Comparison of ENCODE assay signal across 13 cellular contexts in genomic region chr5:548256-548655, GRCh38. TPM values are rescaled to one million over a fixed set of nuclear protein-coding genes. Genes with fewer than 3 reads are reported as not detected.
DNase-seq lines count a peak whose midpoint lies in the region; ATAC-seq and TF ChIP-seq lines count a peak whose summit lies in the region.
"Had no signal": no experiment of that assay in that cellular context is flagged by ENCODE, and none has a peak within 500 bp of the region (broad histone marks: within the 10 kb centered on the region; RNA-seq: fewer than 3 reads in every experiment).

No MANE protein-coding gene starts in this region.

- no peak overlapping the region for H3K4me3 ChIP-seq in AG10803 (ENCODE audit: low read length)

- peaks cover 36% of the 10 kb centered on the region for H3K4me1 Mint-ChIP-seq in dendritic cell treated with granulocyte-macrophage colony-stimulating factor and Interleukin-4, amounts not matched to agents 40 ng/mL and 50 ng/mL, for 4 days (ENCODE audit: low read depth)
- H3K4me1 Mint-ChIP-seq in natural killer cell treated with Interleukin-12 subunit alpha and Interleukin-12 subunit beta and Interleukin-15 and Interleukin-18, amount 100 ng/mL, for 72 hours (ENCODE audit: low read depth in 2 of 2), result peaks cover 2 to 6% of the 10 kb centered on the region in 2 donors

- H3K27me3 Mint-ChIP-seq in dendritic cell treated with granulocyte-macrophage colony-stimulating factor and Interleukin-4, amounts not matched to agents 40 ng/mL and 50 ng/mL, for 4 days, result peaks cover 74% of the 10 kb centered on the region
- peaks cover 22 to 32% of the 10 kb centered on the region in 2 donors for H3K27me3 Mint-ChIP-seq in natural killer cell treated with Interleukin-12 subunit alpha and Interleukin-12 subunit beta and Interleukin-15 and Interleukin-18, amount 100 ng/mL, for 72 hours

- no peaks in the 10 kb centered on the region for H3K9me3 Mint-ChIP-seq in dendritic cell treated with granulocyte-macrophage colony-stimulating factor and Interleukin-4, amounts not matched to agents 40 ng/mL and 50 ng/mL, for 4 days
- H3K9me3 Mint-ChIP-seq in natural killer cell treated with Interleukin-12 subunit alpha and Interleukin-12 subunit beta and Interleukin-15 and Interleukin-18, amount 100 ng/mL, for 72 hours, result no peaks in the 10 kb centered on the region

- no peaks in the 10 kb centered on the region for H3K36me3 Mint-ChIP-seq in dendritic cell treated with granulocyte-macrophage colony-stimulating factor and Interleukin-4, amounts not matched to agents 40 ng/mL and 50 ng/mL, for 4 days (ENCODE audit: low read depth)
- no peaks in the 10 kb centered on the region for H3K36me3 Mint-ChIP-seq in natural killer cell treated with Interleukin-12 subunit alpha and Interleukin-12 subunit beta and Interleukin-15 and Interleukin-18, amount 100 ng/mL, for 72 hours

- no peak for TF ChIP-seq CTCF in AG10803 (conservative IDR thresholded peaks at IDR 0.05; ENCODE audit: low read length)

- DNase-seq in AG10803 (ENCODE audit: low read depth) (peak; percentile 15), HK-2 (ENCODE audit: unreplicated experiment) (peak; percentile 35), DMS79 (lab: John Stamatoyannopoulos, UW) (no peak), cortex of kidney (lab: John Stamatoyannopoulos, UW) (no peak), GF-D8 (lab: John Stamatoyannopoulos, UW) (no peak)
- DNase-seq in natural killer cell treated with Interleukin-12 subunit alpha and Interleukin-12 subunit beta and Interleukin-15 and Interleukin-18, amount 100 ng/mL, for 72 hours (ENCODE audit: low spot score), result peak; percentile 23
- DNase-seq: activated CD4-positive, alpha-beta T cell treated with anti-CD3 and anti-CD28 coated beads for 4 hours; COR-L47; midbrain; MM.1S; NCI-H2171 treated with DMSO at 0.1 percent for 48 hours had no signal

- peak overlapping the region; percentile 28 for H3K27ac Mint-ChIP-seq in dendritic cell treated with granulocyte-macrophage colony-stimulating factor and Interleukin-4, amounts not matched to agents 40 ng/mL and 50 ng/mL, for 4 days
- no peak overlapping the region for H3K27ac Mint-ChIP-seq in natural killer cell treated with Interleukin-12 subunit alpha and Interleukin-12 subunit beta and Interleukin-15 and Interleukin-18, amount 100 ng/mL, for 72 hours

- ATAC-seq in natural killer cell treated with Interleukin-12 subunit alpha and Interleukin-12 subunit beta and Interleukin-15 and Interleukin-18, amount 100 ng/mL, for 72 hours, result no peak
- no peak for ATAC-seq in HG02759 (IDR thresholded peaks at IDR 0.05; ENCODE audit: unreplicated experiment)

- intact Hi-C loops in dendritic cell treated with granulocyte-macrophage colony-stimulating factor and Interleukin-4, amounts not matched to agents 40 ng/mL and 50 ng/mL, for 4 days (cut with micrococcal nuclease), result no loop called here

- no peak overlapping the region for H3K4me3 Mint-ChIP-seq in dendritic cell treated with granulocyte-macrophage colony-stimulating factor and Interleukin-4, amounts not matched to agents 40 ng/mL and 50 ng/mL, for 4 days
- no peak overlapping the region for H3K4me3 Mint-ChIP-seq in natural killer cell treated with Interleukin-12 subunit alpha and Interleukin-12 subunit beta and Interleukin-15 and Interleukin-18, amount 100 ng/mL, for 72 hours

RNA-seq across cellular contexts. Expression of gene SLC9A3, which starts 24.0 kb away (rescaled TPM):
- total RNA-seq in natural killer cell treated with Interleukin-12 subunit alpha and Interleukin-12 subunit beta and Interleukin-15 and Interleukin-18, amount 100 ng/mL, for 72 hours, result 1 to 10 TPM in 1 of 2 donors, under 1 TPM in 1; 0.21 to 1.1 TPM

Comparison
In these comparisons a context has a peak if more than half of its experiments do, and no peak if none do; other contexts are left out.
1. DNase-seq: peak in AG10803 (single experiment), HK-2 (single experiment) and natural killer cell treated with Interleukin-12 subunit alpha and Interleukin-12 subunit beta and Interleukin-15 and Interleukin-18, amount 100 ng/mL, for 72 hours (single experiment); none in DMS79 (single experiment), cortex of kidney (single experiment) and GF-D8 (single experiment).